8 cellular contexts compared by ENCODE assay signal in the genomic region with DNA sequence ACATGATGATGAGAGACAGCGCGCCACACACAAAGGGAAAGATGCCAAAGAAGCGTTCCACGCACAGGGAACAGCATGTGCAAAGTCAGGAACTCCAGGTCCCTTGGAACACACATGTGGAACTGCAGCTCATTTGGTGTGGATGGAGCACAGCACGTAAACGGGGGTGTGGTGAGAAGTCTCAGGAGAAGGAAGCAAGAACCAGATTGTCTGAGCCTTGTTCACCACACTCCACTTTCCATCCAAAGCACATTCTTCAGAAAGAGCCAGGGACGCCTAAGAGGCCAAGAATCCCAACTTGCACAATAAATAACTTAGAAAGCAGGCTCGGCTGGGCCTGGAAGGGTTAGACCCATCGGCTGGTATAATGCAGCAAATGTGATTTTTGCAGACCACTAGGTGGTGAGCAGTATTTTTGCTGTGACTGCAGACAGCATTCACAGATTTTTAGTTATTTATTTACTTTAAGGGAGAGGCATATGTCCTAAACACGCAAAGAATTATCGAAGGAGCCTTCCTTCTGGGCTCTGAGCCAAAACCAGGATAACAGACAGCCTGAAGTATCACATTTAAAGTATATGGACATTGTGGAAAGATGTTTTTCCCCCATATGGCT. TPM values are rescaled to one million over a fixed set of nuclear protein-coding genes. Genes with fewer than 3 reads are reported as not detected.
A peak's percentile ranks its signal among the peaks of the same experiment; 100 is the strongest.
DNase-seq lines count a peak whose midpoint lies in the region; ATAC-seq, FAIRE-seq and TF ChIP-seq lines count a peak whose summit lies in the region.

No MANE protein-coding gene starts in this region.

- peaks cover 78% of the 10 kb centered on the region for H3K4me1 Mint-ChIP-seq in stimulated activated effector memory CD8-positive, alpha-beta T cell treated with anti-CD3 and anti-CD28 coated beads, Interleukin-12 subunit alpha, Interleukin-12 subunit beta, amount 100 ng/mL, for 72 hours

- intact Hi-C loops in adrenal gland (cut with DNase I) = no loop called here

- no peak overlapping the region for H3K4me3 ChIP-seq in adrenal gland

- TF ChIP-seq POLR2A in adrenal gland (IDR thresholded peaks at IDR 0.05) = no peak

- peak overlapping the region; percentile 44 to 93 (median 55) for H3K27ac ChIP-seq in adrenal gland

- WGBS in adrenal gland, 4 donors = 55 to 62% (median 58%) methylated on average over 11 of the region's 11 CpGs

- H3K9me3 ChIP-seq in adrenal gland (replicated peaks in 1 of 3) = no peaks in the 10 kb centered on the region

- peak overlapping the region; percentile 35 for H3K4me3 Mint-ChIP-seq in stimulated activated effector memory CD8-positive, alpha-beta T cell treated with anti-CD3 and anti-CD28 coated beads, Interleukin-12 subunit alpha, Interleukin-12 subunit beta, amount 100 ng/mL, for 72 hours

- H3K4me1 ChIP-seq in adrenal gland (replicated peaks in 1 of 2) = peaks cover 45 to 75% of the 10 kb centered on the region in 2 donors

- H3K27ac Mint-ChIP-seq in stimulated activated effector memory CD8-positive, alpha-beta T cell treated with anti-CD3 and anti-CD28 coated beads, Interleukin-12 subunit alpha, Interleukin-12 subunit beta, amount 100 ng/mL, for 72 hours = peak overlapping the region; percentile 90

- TF ChIP-seq CTCF in adrenal gland (IDR thresholded peaks at IDR 0.05) = peak in 3 of 6 experiments; percentile 26 to 32 (median 28)

- DNase-seq in Ammon's horn (ENCODE audit: low spot score) (peak; percentile 61), HTR-8/SVneo (ENCODE audit: insufficient read length, low spot score) (peak; percentile 71), adrenal gland (peak in 1 of 7 donors; percentile 30), iPS-NIHi7 (ENCODE audit: extremely low spot score) (peak; percentile 15), DMS79 treated with DMSO at 0.1 percent for 48 hours (lab: John Stamatoyannopoulos, UW) (no peak), pons (ENCODE audit: low spot score) (no peak)
- no peak for DNase-seq in stimulated activated effector memory CD8-positive, alpha-beta T cell treated with anti-CD3 and anti-CD28 coated beads, Interleukin-12 subunit alpha, Interleukin-12 subunit beta, amount 100 ng/mL, for 72 hours (ENCODE audit: low spot score in 2 of 2)

- H3K36me3 ChIP-seq in adrenal gland (replicated peaks in 1 of 2) = no peaks in the 10 kb centered on the region

- H3K27me3 ChIP-seq in adrenal gland = no peaks in the 10 kb centered on the region

- FAIRE-seq in HTR-8/SVneo (lab: Jason Lieb, UNC) = no peak

- H3K9me3 Mint-ChIP-seq in stimulated activated effector memory CD8-positive, alpha-beta T cell treated with anti-CD3 and anti-CD28 coated beads, Interleukin-12 subunit alpha, Interleukin-12 subunit beta, amount 100 ng/mL, for 72 hours = no peaks in the 10 kb centered on the region

- no peak for ATAC-seq in stimulated activated effector memory CD8-positive, alpha-beta T cell treated with anti-CD3 and anti-CD28 coated beads, Interleukin-12 subunit alpha, Interleukin-12 subunit beta, amount 100 ng/mL, for 72 hours
- ATAC-seq in HG03025 (IDR thresholded peaks at IDR 0.05; ENCODE audit: low FRiP score, unreplicated experiment) = no peak

- H3K36me3 Mint-ChIP-seq in stimulated activated effector memory CD8-positive, alpha-beta T cell treated with anti-CD3 and anti-CD28 coated beads, Interleukin-12 subunit alpha, Interleukin-12 subunit beta, amount 100 ng/mL, for 72 hours = peaks cover 22% of the 10 kb centered on the region

RNA-seq across cellular contexts. Expression of a gene that starts 27.9 kb away (rescaled TPM):
- total RNA-seq in adrenal gland = 10 to 100 TPM; 26.6 to 57.4 (median 36.7) TPM
- 100 to 1,000 TPM in 1 of 3 donors, 10 to 100 TPM in 1, 1 to 10 TPM in 1; 9.7 to 101 (median 10.1) TPM for polyA plus RNA-seq in adrenal gland

RNA-seq across cellular contexts. Expression of a gene that starts 28.1 kb away (rescaled TPM):
- 100 to 1,000 TPM in 7 of 8 donors, 10 to 100 TPM in 1; 69.1 to 170 (median 139) TPM for total RNA-seq in adrenal gland
- polyA plus RNA-seq in adrenal gland = 100 to 1,000 TPM; 102 to 186 (median 128) TPM

RNA-seq across cellular contexts. Expression of a gene that starts 29.8 kb away (rescaled TPM):
- total RNA-seq in adrenal gland = 100 to 1,000 TPM; 211 to 711 (median 386) TPM
- polyA plus RNA-seq in adrenal gland = 100 to 1,000 TPM; 109 to 149 (median 123) TPM

Comparison
In these comparisons a context has a peak if more than half of its experiments do, and no peak if none do; other contexts are left out.
1. DNase-seq: peak in Ammon's horn (single experiment), HTR-8/SVneo (single experiment) and iPS-NIHi7 (single experiment); none in stimulated activated effector memory CD8-positive, alpha-beta T cell treated with anti-CD3 and anti-CD28 coated beads, Interleukin-12 subunit alpha, Interleukin-12 subunit beta, amount 100 ng/mL, for 72 hours (0 of 2), DMS79 treated with DMSO at 0.1 percent for 48 hours (single experiment) and pons (single experiment).